ENCODE assay signal across 8 cellular contexts in the genomic region with DNA sequence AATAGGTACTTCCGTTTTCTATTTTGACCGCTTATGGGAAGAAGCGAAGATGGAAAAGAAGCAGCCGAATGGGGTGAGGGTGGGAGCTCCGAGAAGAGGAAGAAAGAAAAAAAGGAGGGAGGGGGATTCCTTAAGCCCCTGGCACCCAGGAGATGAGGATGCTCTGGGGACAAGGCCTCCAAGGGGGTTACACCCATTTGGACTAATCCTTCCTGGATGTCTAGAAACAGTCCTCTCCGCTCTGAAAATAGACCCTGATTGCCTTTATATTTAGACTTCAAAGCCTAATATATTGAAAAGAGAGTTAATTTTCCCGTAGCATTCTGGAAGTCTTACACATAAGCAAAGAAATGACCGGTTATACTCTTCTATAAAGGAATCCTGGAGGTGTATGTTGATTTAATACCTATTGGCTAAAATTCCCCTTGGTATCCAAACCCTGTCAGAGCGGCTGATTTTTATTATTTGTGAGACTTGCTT. TPM values are rescaled to one million over a fixed set of nuclear protein-coding genes. Genes with fewer than 3 reads are reported as not detected.
DNase-seq lines count a peak whose midpoint lies in the region; ATAC-seq, FAIRE-seq and TF ChIP-seq lines count a peak whose summit lies in the region.

No MANE protein-coding gene starts in this region.

- no peaks in the 10 kb centered on the region for H3K36me3 ChIP-seq in bronchial epithelial cell (ENCODE audit: control insufficient read depth, insufficient read depth, low read length)
- H3K36me3 ChIP-seq in uterus, result no peaks in the 10 kb centered on the region

- TF ChIP-seq CTCF in bronchial epithelial cell (IDR thresholded peaks at IDR 0.05; ENCODE audit: insufficient read depth, low read length, severe bottlenecking) (no peak), mesothelial cell of epicardium (IDR thresholded peaks at IDR 0.05; ENCODE audit: unreplicated experiment) (no peak), uterus (IDR thresholded peaks at IDR 0.05) (no peak)

- no peaks in the 10 kb centered on the region for H3K9me3 ChIP-seq in uterus

- H3K27me3 ChIP-seq in bronchial epithelial cell (ENCODE audit: control insufficient read depth, insufficient read depth, low read length) (no peaks in the 10 kb centered on the region), uterus (peaks cover 0 to 25% of the 10 kb centered on the region in 2 donors)

- ATAC-seq in HG03442 (IDR thresholded peaks at IDR 0.05; ENCODE audit: unreplicated experiment), result no peak

- no peaks in the 10 kb centered on the region for H3K36me3 Mint-ChIP-seq in activated naive CD4-positive, alpha-beta T cell treated with anti-CD3 and anti-CD28 coated beads, Interleukin-2, amount 10 ng/mL, durations not matched to agents 7 days and 5 days
- no peaks in the 10 kb centered on the region for H3K36me3 Mint-ChIP-seq in mesothelial cell of epicardium

- no peak for TF ChIP-seq POLR2A in uterus (IDR thresholded peaks at IDR 0.05)

- H3K4me3 Mint-ChIP-seq in activated naive CD4-positive, alpha-beta T cell treated with anti-CD3 and anti-CD28 coated beads, Interleukin-2, amount 10 ng/mL, durations not matched to agents 7 days and 5 days, result peak overlapping the region; percentile 67
- peak overlapping the region; percentile 83 for H3K4me3 Mint-ChIP-seq in mesothelial cell of epicardium

- H3K4me1 Mint-ChIP-seq in activated naive CD4-positive, alpha-beta T cell treated with anti-CD3 and anti-CD28 coated beads, Interleukin-2, amount 10 ng/mL, durations not matched to agents 7 days and 5 days, result peaks cover 12% of the 10 kb centered on the region
- peaks cover 3% of the 10 kb centered on the region for H3K4me1 Mint-ChIP-seq in mesothelial cell of epicardium

- no peak overlapping the region for H3K27ac Mint-ChIP-seq in activated naive CD4-positive, alpha-beta T cell treated with anti-CD3 and anti-CD28 coated beads, Interleukin-2, amount 10 ng/mL, durations not matched to agents 7 days and 5 days
- peak overlapping the region; percentile 43 for H3K27ac Mint-ChIP-seq in mesothelial cell of epicardium

- FAIRE-seq in bronchial epithelial cell (lab: Jason Lieb, UNC) (no peak), GM19239 (lab: Jason Lieb, UNC) (no peak)

- H3K9me3 Mint-ChIP-seq in activated naive CD4-positive, alpha-beta T cell treated with anti-CD3 and anti-CD28 coated beads, Interleukin-2, amount 10 ng/mL, durations not matched to agents 7 days and 5 days, result no peaks in the 10 kb centered on the region
- peaks cover 3% of the 10 kb centered on the region for H3K9me3 Mint-ChIP-seq in mesothelial cell of epicardium

- H3K27me3 Mint-ChIP-seq in activated naive CD4-positive, alpha-beta T cell treated with anti-CD3 and anti-CD28 coated beads, Interleukin-2, amount 10 ng/mL, durations not matched to agents 7 days and 5 days, result peaks cover 72% of the 10 kb centered on the region
- peaks cover 79% of the 10 kb centered on the region for H3K27me3 Mint-ChIP-seq in mesothelial cell of epicardium (ENCODE audit: low read depth)

- H3K27ac ChIP-seq in uterus, result peak overlapping the region; percentile 68 to 81

- H3K4me3 ChIP-seq in bronchial epithelial cell (ENCODE audit: low read depth, low read length) (peak overlapping the region; percentile 71), uterus (peak overlapping the region; percentile 49 to 65)

- intact Hi-C loops in uterus (cut with DNase I; ENCODE audit: low total_unique reads), result no loop called here
- intact Hi-C loops in posterior cingulate gyrus (cut with DNase I), result no loop called here

- CTCF ChIA-PET in activated naive CD4-positive, alpha-beta T cell treated with anti-CD3 and anti-CD28 coated beads, Interleukin-2, amount 10 ng/mL, durations not matched to agents 7 days and 5 days (lab: Charles Lee), result no interaction called here

- DNase-seq in activated naive CD4-positive, alpha-beta T cell treated with anti-CD3 and anti-CD28 coated beads, Interleukin-2, amount 10 ng/mL, durations not matched to agents 7 days and 5 days, result no peak
- no peak for DNase-seq in activated naive CD4-positive, alpha-beta T cell treated with Interleukin-2 at 50 U/mL for 16 hours
- DNase-seq in bronchial epithelial cell (ENCODE audit: low read depth) (no peak), mesothelial cell of epicardium (ENCODE audit: low spot score in 2 of 2, unreplicated experiment in 2 of 2) (no peak), uterus (no peak), posterior cingulate gyrus (no peak), GM19239 (ENCODE audit: insufficient read length, low spot score) (no peak)

- no peaks in the 10 kb centered on the region for H3K4me1 ChIP-seq in uterus

RNA-seq across cellular contexts. Expression of a gene that starts 0.7 kb away (rescaled TPM):
- total RNA-seq in bronchial epithelial cell, result 15.5 and 16.3 TPM in 2 replicates
- 2.9 to 3.4 TPM (median 3.0 TPM) in 3 replicates for total RNA-seq in mesothelial cell of epicardium
- 1 to 10 TPM in 2 of 4 donors, under 1 TPM in 2; 0.29 to 1.5 (median 0.68) TPM for total RNA-seq in uterus

RNA-seq across cellular contexts. Expression of a gene that starts 13.2 kb away (rescaled TPM):
- total RNA-seq in bronchial epithelial cell, result 24.1 and 25.0 TPM in 2 replicates
- total RNA-seq in mesothelial cell of epicardium, result 35.4 to 41.9 TPM (median 39.1 TPM) in 3 replicates
- total RNA-seq in uterus, result 10 to 100 TPM; 10.9 to 61.1 (median 32.0) TPM
